In genomic region chr9:9257999-9258398, GRCh38 we compare ENCODE assay signal across 25 cellular contexts.
DNase-seq lines count a peak whose midpoint lies in the region; ATAC-seq and TF ChIP-seq lines count a peak whose summit lies in the region.
"Had no signal": no experiment of that assay in that cellular context is flagged by ENCODE, and none has a peak within 500 bp of the region (broad histone marks: within the 10 kb centered on the region; RNA-seq: fewer than 3 reads in every experiment).

No MANE protein-coding gene starts in this region.

- H3K4me1 ChIP-seq in ovary (ENCODE audit: insufficient read depth): no peaks in the 10 kb centered on the region
- H3K4me1 ChIP-seq: BLaER1, Caco-2 had no signal

- WGBS in ovary, 3 donors: 79 to 85% (median 81%) methylated on average over 1 of the region's 1 CpG

- ATAC-seq in GM21737 (IDR thresholded peaks at IDR 0.05; ENCODE audit: unreplicated experiment): no peak
- ATAC-seq: Right ventricle myocardium inferior, T-helper 17 cell had no signal

- H3K27me3 ChIP-seq in ovary: no peaks in the 10 kb centered on the region
- H3K27me3 ChIP-seq: BLaER1 had no signal

- TF ChIP-seq POLR2A in ovary (IDR thresholded peaks at IDR 0.05): no peak

- no peak for TF ChIP-seq EP300 in ovary (IDR thresholded peaks at IDR 0.05)

- POLR2A ChIA-PET in GM10248 (lab: Yijun Ruan, JAX): no interaction called here

- CTCF ChIA-PET in GM10248 (lab: Yijun Ruan, JAX): interaction anchor here (1.2 to 1.3 kb wide), 2 partner anchors 12 to 22 kb away, joined by 3 read pairs; no protein-coding TSS in a partner anchor

- intact Hi-C loops in ovary (cut with DNase I): no loop called here

- H3K9me3 ChIP-seq in ovary: no peaks in the 10 kb centered on the region
- H3K9me3 ChIP-seq: BLaER1, Caco-2 had no signal

- no peak overlapping the region for H3K27ac ChIP-seq in ovary
- H3K27ac ChIP-seq: 22Rv1, BLaER1, SK-N-MC had no signal

- no peaks in the 10 kb centered on the region for H3K36me3 ChIP-seq in ovary
- H3K36me3 ChIP-seq: BLaER1 had no signal

- DNase-seq in DMS153 (lab: John Stamatoyannopoulos, UW): peak; percentile 12
- no peak for DNase-seq in DMS153 treated with DMSO at 0.1 percent for 48 hours (lab: John Stamatoyannopoulos, UW; ENCODE audit: unreplicated experiment)
- peak; percentile 34 for DNase-seq in NCI-H146 treated with DMSO at 0.1 percent for 48 hours (lab: John Stamatoyannopoulos, UW; ENCODE audit: unreplicated experiment)
- peak; percentile 95 for DNase-seq in NCI-H69 (lab: John Stamatoyannopoulos, UW)
- DNase-seq in SHP77 treated with DMSO at 0.1 percent for 48 hours (lab: John Stamatoyannopoulos, UW): peak; percentile 11
- no peak for DNase-seq in ovary
- DNase-seq in GM10248 (ENCODE audit: extremely low spot score): no peak
- DNase-seq: ACHN; Caco-2; CD4-positive, alpha-beta T cell; DMS 273 treated with DMSO at 0.1 percent for 48 hours; GOT3; HCEC 1CT; MV-4-11; NCI-H1694; NCI-H446 treated with DMSO at 0.1 percent for 48 hours; NCI-H526 treated with DMSO at 0.1 percent for 48 hours; OCI-M1; SW 1271; T-helper 17 cell had no signal

- no peak for TF ChIP-seq CTCF in ovary (IDR thresholded peaks at IDR 0.05)
- no peak for TF ChIP-seq CTCF in GM10248 (IDR thresholded peaks at IDR 0.05; ENCODE audit: control extremely low read depth, extremely low read depth, low read depth, missing control alignments)

- no peak overlapping the region for H3K4me3 ChIP-seq in ovary
- H3K4me3 ChIP-seq: BLaER1, SK-N-MC had no signal

Comparison
In these comparisons a context has a peak if more than half of its experiments do, and no peak if none do; other contexts are left out.
1. DNase-seq: peak in DMS153 (single experiment), NCI-H146 treated with DMSO at 0.1 percent for 48 hours (single experiment), NCI-H69 (single experiment) and SHP77 treated with DMSO at 0.1 percent for 48 hours (single experiment); none in DMS153 treated with DMSO at 0.1 percent for 48 hours (single experiment), ovary (0 of 5) and GM10248 (single experiment).